Comparison of ENCODE assay signal across 18 cellular contexts in the genomic region with DNA sequence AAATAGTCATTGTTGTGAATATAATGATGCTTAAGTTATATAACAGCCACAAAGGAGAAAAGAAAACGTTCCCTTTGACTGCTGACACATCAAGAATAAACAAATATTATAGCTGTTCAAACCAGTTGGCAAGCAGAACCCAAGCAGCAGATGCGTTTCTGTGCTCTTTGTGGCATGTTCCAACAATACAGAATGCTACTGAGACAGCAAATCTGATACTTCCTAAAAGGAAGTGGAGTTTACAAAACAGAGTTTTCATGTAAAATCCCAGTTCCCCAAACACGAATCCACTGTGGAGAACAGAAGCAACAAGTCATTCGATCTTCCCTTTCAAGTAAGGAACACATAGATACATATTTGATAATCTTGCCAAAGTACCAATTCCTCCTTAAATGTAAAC.
DNase-seq lines count a peak whose midpoint lies in the region; ATAC-seq, FAIRE-seq and TF ChIP-seq lines count a peak whose summit lies in the region.
"Had no signal": no experiment of that assay in that cellular context is flagged by ENCODE, and none has a peak within 500 bp of the region (broad histone marks: within the 10 kb centered on the region; RNA-seq: fewer than 3 reads in every experiment).

No MANE protein-coding gene starts in this region.

- H3K4me3 ChIP-seq in epithelial cell of esophagus (ENCODE audit: low read length) (no peak overlapping the region), sigmoid colon (no peak overlapping the region), gastrocnemius medialis (no peak overlapping the region)
- H3K4me3 ChIP-seq: lung had no signal

- no peaks in the 10 kb centered on the region for H3K9me3 ChIP-seq in sigmoid colon
- no peaks in the 10 kb centered on the region for H3K9me3 ChIP-seq in gastrocnemius medialis

- no peak for TF ChIP-seq EP300 in sigmoid colon (IDR thresholded peaks at IDR 0.05)

- 46 to 54% methylated on average over 4 of the region's 4 CpGs for WGBS in sigmoid colon, 2 donors

- intact Hi-C loops in sciatic nerve (cut with DNase I) (no loop called here), sigmoid colon (cut with DNase I) (no loop called here), gastrocnemius medialis (cut with DNase I; ENCODE audit: low total_unique reads) (no loop called here)

- ATAC-seq in sciatic nerve (peak; percentile 52), gastrocnemius medialis (no peak)
- ATAC-seq: activated T-helper 17 cell treated with anti-CD3 and anti-CD28 coated beads, Interleukin-2, amount 50 U/mL, for 72 hours; esophagus mucosa; naive thymus-derived CD8-positive, alpha-beta T cell had no signal

- DNase-seq in GM12892 (ENCODE audit: insufficient read length) (no peak), NCI-H69 (lab: John Stamatoyannopoulos, UW) (peak; percentile 4), epithelial cell of esophagus (ENCODE audit: low read depth) (peak; percentile 56), sciatic nerve (ENCODE audit: low spot score) (no peak), cortex of kidney (lab: John Stamatoyannopoulos, UW) (no peak), sigmoid colon (no peak), gastrocnemius medialis (no peak)
- DNase-seq: activated CD4-positive, alpha-beta T cell treated with anti-CD3 and anti-CD28 coated beads for 1 hour; glutamatergic neuron; naive thymus-derived CD8-positive, alpha-beta T cell; NCI-H1105 treated with DMSO at 0.1 percent for 48 hours; T1000 had no signal

- no peaks in the 10 kb centered on the region for H3K36me3 ChIP-seq in sigmoid colon
- H3K36me3 ChIP-seq in gastrocnemius medialis: no peaks in the 10 kb centered on the region

- peak overlapping the region in 1 of 4 donors; percentile 7 for H3K27ac ChIP-seq in sigmoid colon
- H3K27ac ChIP-seq in gastrocnemius medialis: no peak overlapping the region
- H3K27ac ChIP-seq: parathyroid adenoma, RWPE1 had no signal

- TF ChIP-seq POLR2A in GM12892 (IDR thresholded peaks at IDR 0.05; ENCODE audit: low read depth, low read length): no peak
- no peak for TF ChIP-seq POLR2A in sigmoid colon (IDR thresholded peaks at IDR 0.05)
- TF ChIP-seq POLR2A in gastrocnemius medialis (IDR thresholded peaks at IDR 0.05): no peak

- TF ChIP-seq CTCF in epithelial cell of esophagus (IDR thresholded peaks at IDR 0.05; ENCODE audit: insufficient read depth, low read depth, low read length, missing control alignments) (no peak), sigmoid colon (IDR thresholded peaks at IDR 0.05) (no peak), gastrocnemius medialis (IDR thresholded peaks at IDR 0.05 in 4 of 5, conservative IDR thresholded peaks at IDR 0.05 in 1 of 5) (no peak)

- FAIRE-seq in GM12892 (lab: Jason Lieb, UNC): peak; percentile 27
- FAIRE-seq: H1 had no signal

- H3K27me3 ChIP-seq in sigmoid colon: no peaks in the 10 kb centered on the region
- no peaks in the 10 kb centered on the region for H3K27me3 ChIP-seq in gastrocnemius medialis

- peaks cover 0 to 18% (median 14%) of the 10 kb centered on the region in 4 donors for H3K4me1 ChIP-seq in sigmoid colon
- peaks cover 0 to 13% of the 10 kb centered on the region in 2 donors for H3K4me1 ChIP-seq in gastrocnemius medialis

- in situ Hi-C loops in gastrocnemius medialis (cut with MboI; ENCODE audit: low sequenced_read_pairs in 4 of 4): loop anchor here in 1 of 4 donors (25.0 kb wide), 1 partner anchor 190 kb away; a partner anchor contains a TSS

Comparison
In these comparisons a context has a peak if more than half of its experiments do, and no peak if none do; other contexts are left out.
1. DNase-seq: peak in NCI-H69 (single experiment) and epithelial cell of esophagus (single experiment); none in GM12892 (single experiment), sciatic nerve (single experiment), cortex of kidney (single experiment), sigmoid colon (single experiment) and gastrocnemius medialis (0 of 2).